ENCODE assay signal across 20 cellular contexts in the genomic region with DNA sequence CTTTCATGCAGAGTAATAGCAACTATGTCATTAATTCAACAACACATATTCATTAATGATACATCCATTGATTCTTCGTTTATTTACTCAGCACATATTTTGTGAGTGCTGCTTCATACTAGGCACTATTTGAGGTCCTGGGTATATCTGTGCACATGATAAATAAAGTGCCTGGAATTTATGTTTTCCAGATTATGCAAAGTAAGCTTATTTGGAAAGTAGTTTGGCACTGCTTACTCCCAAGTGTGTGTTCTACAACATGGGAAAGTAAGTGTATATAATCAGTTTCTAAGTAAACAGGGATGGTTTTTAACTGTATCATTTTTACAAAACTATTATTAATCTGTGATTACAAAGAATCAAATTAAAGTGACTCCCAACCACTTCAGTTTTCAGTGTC. TPM values are rescaled to one million over a fixed set of nuclear protein-coding genes. Genes with fewer than 3 reads are reported as not detected.
"Had no signal": no experiment of that assay in that cellular context is flagged by ENCODE, and none has a peak within 500 bp of the region (broad histone marks: within the 10 kb centered on the region; RNA-seq: fewer than 3 reads in every experiment).

No MANE protein-coding gene starts in this region.

- ATAC-seq: Panc1, T-cell had no signal

- H3K4me2 ChIP-seq: SK-N-SH had no signal

- H3K4me3 Mint-ChIP-seq: T-cell had no signal

- H3K27ac Mint-ChIP-seq: T-cell had no signal

- H3K9ac ChIP-seq: SK-N-SH had no signal

- H3K4me3 ChIP-seq: MG63 had no signal

- H3K36me3 Mint-ChIP-seq: T-cell had no signal

- H3K9me3 Mint-ChIP-seq: T-cell had no signal

- H3K27me3 ChIP-seq: MG63 had no signal

- H3K36me3 ChIP-seq: MG63 had no signal

- H3K4me1 Mint-ChIP-seq: T-cell had no signal

- H3K27ac ChIP-seq: RWPE1 had no signal

- H3K9me3 ChIP-seq: MG63, SK-N-SH had no signal

- DNase-seq: Karpas-422, KG1, MG63, NCI-H1092 treated with DMSO at 0.1 percent for 48 hours, NCI-H1436 treated with DMSO at 0.1 percent for 48 hours, NCI-H1694, NCI-H187 treated with DMSO at 0.1 percent for 48 hours, NCI-H2029 treated with DMSO at 0.1 percent for 48 hours, NCI-H2227 treated with DMSO at 0.1 percent for 48 hours, NCI-H524 treated with DMSO at 0.1 percent for 48 hours, NCI-H69, NCI-H774, SHP77, SK-N-SH, SW 1271, T-cell had no signal

- H3K27me3 Mint-ChIP-seq: T-cell had no signal

RNA-seq across cellular contexts. Expression of a gene that starts 16.8 kb away (rescaled TPM):
- total RNA-seq: HT1080, SK-MEL-5 had no signal
